ENCODE assay signal across 8 cellular contexts in the genomic region with DNA sequence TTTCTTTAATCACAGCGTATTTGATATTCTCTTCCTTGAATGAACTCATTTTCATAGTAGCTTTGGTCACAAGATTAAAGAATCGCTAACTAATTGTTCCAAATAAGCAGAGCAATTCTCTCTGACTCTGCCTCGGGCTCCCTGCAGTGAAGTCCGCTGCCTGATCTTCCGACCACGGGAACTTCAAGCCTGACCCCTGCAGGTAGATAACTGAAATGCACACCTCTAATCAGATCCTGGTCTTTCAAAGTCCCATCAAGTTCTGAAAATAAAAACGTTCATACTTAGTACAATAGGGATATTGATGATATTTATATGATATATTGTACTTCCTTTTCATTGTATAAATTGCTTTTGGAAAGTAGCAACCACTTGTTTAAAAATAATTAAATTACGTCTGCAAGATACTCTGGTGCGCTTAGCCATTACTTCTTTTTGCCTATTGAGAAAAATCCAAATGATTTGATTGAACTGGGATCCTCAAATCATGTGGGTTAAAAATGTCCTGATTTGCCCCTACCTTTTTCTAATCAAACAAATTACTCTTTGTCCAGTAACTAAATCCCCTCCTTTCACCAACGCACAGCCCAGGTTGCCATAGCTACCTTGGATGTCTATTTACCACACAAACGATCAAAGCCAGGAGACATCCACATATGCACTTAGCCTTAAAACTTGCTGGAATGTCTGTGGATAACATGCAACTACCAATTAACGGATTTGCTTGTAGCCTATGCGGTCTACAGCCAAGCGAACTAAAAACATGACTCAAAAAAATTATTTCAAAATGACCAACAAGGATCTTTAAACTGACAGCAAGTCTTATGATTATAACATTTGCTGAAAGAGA. TPM values are rescaled to one million over a fixed set of nuclear protein-coding genes. Genes with fewer than 3 reads are reported as not detected.
DNase-seq lines count a peak whose midpoint lies in the region; ATAC-seq and TF ChIP-seq lines count a peak whose summit lies in the region.

No MANE protein-coding gene starts in this region.

- H3K4me1 Mint-ChIP-seq in endodermal cell = peaks cover 37% of the 10 kb centered on the region

- intact Hi-C loops in mucosa of descending colon (cut with DNase I, micrococcal nuclease) = no loop called here

- DNase-seq in AG09309 (ENCODE audit: low read depth) (no peak), NT2/D1 (ENCODE audit: low read depth, low spot score) (peak; percentile 51), endodermal cell (peak; percentile 77), mucosa of descending colon (peak in 1 of 3 donors; percentile 52), NCI-H1436 treated with DMSO at 0.1 percent for 48 hours (lab: John Stamatoyannopoulos, UW) (no peak)
- DNase-seq in activated effector memory CD4-positive, alpha-beta T cell treated with Interleukin-2 at 50 U/mL for 16 hours = no peak

- H3K9me3 ChIP-seq in NT2/D1 (ENCODE audit: insufficient read depth, low read length) (no peaks in the 10 kb centered on the region), endodermal cell (ENCODE audit: control insufficient read depth, low read length) (no peaks in the 10 kb centered on the region), mucosa of descending colon (no peaks in the 10 kb centered on the region)

- H3K27ac ChIP-seq in endodermal cell (ENCODE audit: low read depth, low read length) = peak overlapping the region; percentile 58

- 30 to 41% methylated on average over 6 to 13 of the region's 14 CpGs for WGBS in endodermal cell (ENCODE audit: insufficient coverage in 1 of 2, insufficient read length in 1 of 2), 2 experiments

- peak; percentile 58 for TF ChIP-seq CTCF in AG09309 (IDR thresholded peaks at IDR 0.05; ENCODE audit: control insufficient read depth, insufficient read depth, low read depth, low read length, missing control alignments)
- peak; percentile 80 for TF ChIP-seq CTCF in endodermal cell (conservative IDR thresholded peaks at IDR 0.05)
- TF ChIP-seq CTCF in mucosa of descending colon (IDR thresholded peaks at IDR 0.05) = peak; percentile 36

- H3K4me3 ChIP-seq in AG09309 (ENCODE audit: control insufficient read depth, low read depth, low read length) = no peak overlapping the region
- no peak overlapping the region for H3K4me3 ChIP-seq in NT2/D1 (ENCODE audit: insufficient read length, low read depth)
- peak overlapping the region; percentile 86 for H3K4me3 ChIP-seq in endodermal cell (ENCODE audit: low read length)
- H3K4me3 ChIP-seq in mucosa of descending colon = no peak overlapping the region

- no peaks in the 10 kb centered on the region for H3K4me1 ChIP-seq in NT2/D1 (ENCODE audit: insufficient read depth, insufficient read length)
- peaks cover 6% of the 10 kb centered on the region for H3K4me1 ChIP-seq in endodermal cell (ENCODE audit: control insufficient read depth, insufficient read depth, low read length)
- H3K4me1 ChIP-seq in mucosa of descending colon (ENCODE audit: low read depth) = peaks cover 6% of the 10 kb centered on the region

- no peak overlapping the region for H3K4me3 Mint-ChIP-seq in endodermal cell

- no peaks in the 10 kb centered on the region for H3K36me3 ChIP-seq in NT2/D1 (ENCODE audit: insufficient read depth, insufficient read length, low read length)
- no peaks in the 10 kb centered on the region for H3K36me3 ChIP-seq in endodermal cell (ENCODE audit: control insufficient read depth, insufficient read depth, low read length)
- H3K36me3 ChIP-seq in mucosa of descending colon (ENCODE audit: low read depth) = no peaks in the 10 kb centered on the region

- ATAC-seq in GM18858 (IDR thresholded peaks at IDR 0.05; ENCODE audit: unreplicated experiment) (peak; percentile 73), HG03520 (IDR thresholded peaks at IDR 0.05; ENCODE audit: unreplicated experiment) (peak; percentile 87), mucosa of descending colon (peak; percentile 62)

- H3K9me3 Mint-ChIP-seq in endodermal cell = peaks cover 55% of the 10 kb centered on the region

- H3K27me3 ChIP-seq in NT2/D1 (ENCODE audit: insufficient read depth, insufficient read length) (peaks cover 10% of the 10 kb centered on the region), endodermal cell (ENCODE audit: control insufficient read depth, insufficient read depth, low read length, poor library complexity, severe bottlenecking) (no peaks in the 10 kb centered on the region)

- H3K36me3 Mint-ChIP-seq in endodermal cell (ENCODE audit: low read depth) = no peaks in the 10 kb centered on the region

- H3K27ac Mint-ChIP-seq in endodermal cell = peak overlapping the region; percentile 42

- H3K27me3 Mint-ChIP-seq in endodermal cell (ENCODE audit: insufficient read depth) = peaks cover 10% of the 10 kb centered on the region

- H3K9ac ChIP-seq in NT2/D1 (ENCODE audit: insufficient read length, low read depth) = no peak overlapping the region
- peak overlapping the region; percentile 49 for H3K9ac ChIP-seq in endodermal cell (ENCODE audit: extremely low read depth, low read length, poor library complexity, severe bottlenecking)

RNA-seq across cellular contexts. Expression of gene MID1, which starts 4.2 kb away (rescaled TPM):
- 10 to 100 TPM; 23.5 to 24.9 TPM for total RNA-seq in endodermal cell
- 57.7 TPM for polyA plus RNA-seq in endodermal cell (2013, experiment 1 of 2)
- polyA plus RNA-seq in endodermal cell (2013, experiment 2 of 2) = 50.3 TPM
- 10 to 100 TPM; 41.4 to 48.8 (median 48.4) TPM for total RNA-seq in mucosa of descending colon

Comparison
In these comparisons a context has a peak if more than half of its experiments do, and no peak if none do; other contexts are left out.
1. DNase-seq: peak in NT2/D1 (single experiment) and endodermal cell (single experiment); none in AG09309 (single experiment), NCI-H1436 treated with DMSO at 0.1 percent for 48 hours (single experiment) and activated effector memory CD4-positive, alpha-beta T cell treated with Interleukin-2 at 50 U/mL for 16 hours (single experiment).
2. Peak in every context shown above with its lines, with median percentiles within 50 percentile points of each other: CTCF ChIP-seq and ATAC-seq.